In the genomic region with DNA sequence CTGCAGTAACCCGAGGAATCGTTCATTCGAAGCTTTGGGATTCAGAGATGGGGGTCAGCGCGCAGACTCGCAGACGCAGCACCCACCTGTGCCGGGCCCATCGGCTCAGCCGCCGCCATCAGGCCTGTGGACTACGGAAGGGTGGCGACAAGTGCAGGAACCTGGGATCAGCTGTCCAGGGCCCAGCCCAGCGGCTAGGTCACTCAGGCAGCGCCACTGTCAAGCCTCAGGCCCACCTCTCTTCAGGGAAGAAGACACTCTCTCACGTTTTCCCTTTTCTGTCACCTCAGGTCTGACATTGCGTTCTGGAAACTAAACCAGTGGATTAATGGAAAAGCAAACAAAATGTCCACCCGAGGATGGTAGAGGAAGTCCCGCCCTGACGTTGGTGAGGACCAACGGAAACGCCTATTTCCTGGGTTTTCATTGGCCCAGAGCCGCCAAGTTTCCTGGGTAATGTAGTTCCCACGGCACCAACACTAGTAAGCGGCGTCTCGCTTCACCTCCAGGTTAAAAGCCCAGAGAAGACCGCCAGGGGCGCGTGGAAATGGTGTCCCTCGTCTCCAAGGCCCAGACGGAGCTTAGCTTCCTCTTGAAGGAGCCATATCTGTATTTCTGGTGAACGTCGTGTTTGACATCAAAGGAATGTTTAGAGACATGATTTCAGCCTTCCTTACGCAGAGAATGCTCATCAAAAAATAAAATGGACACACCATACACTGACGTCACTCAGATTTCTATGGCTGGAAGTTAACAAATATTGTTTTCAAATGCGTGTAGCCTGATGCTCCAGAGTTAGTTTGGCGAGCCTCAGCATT, we compare ENCODE assay signal across 8 cellular contexts. TPM values are rescaled to one million over a fixed set of nuclear protein-coding genes. Genes with fewer than 3 reads are reported as not detected.
DNase-seq lines count a peak whose midpoint lies in the region; ATAC-seq and TF ChIP-seq lines count a peak whose summit lies in the region.

A gene (minus strand): TSS at position 376 of the 818 bp plus-strand sequence. CDS start 257 bp downstream, at position 119.

- H3K36me3 ChIP-seq in Peyer's patch: peaks cover 0 to 36% (median 0%) of the 10 kb centered on the region in 3 donors

- peak within 1 kb of the TSS; percentile 49 to 81 (median 64) for H3K27ac ChIP-seq in Peyer's patch

- peaks cover 77% of the 10 kb centered on the region for H3K9me3 Mint-ChIP-seq in nephron

- H3K4me3 Mint-ChIP-seq in nephron: peak within 1 kb of the TSS; percentile 87 to 92 (median 90)

- H3K36me3 Mint-ChIP-seq in nephron (ENCODE audit: low read depth): peaks cover 64% of the 10 kb centered on the region

- no peak for TF ChIP-seq POLR2A in Peyer's patch (IDR thresholded peaks at IDR 0.05)

- peaks cover 6% of the 10 kb centered on the region for H3K4me1 Mint-ChIP-seq in nephron

- no peaks in the 10 kb centered on the region for H3K4me1 ChIP-seq in Peyer's patch

- peaks cover 6% of the 10 kb centered on the region for H3K27me3 Mint-ChIP-seq in nephron (ENCODE audit: low read depth)

- peak within 1 kb of the TSS; percentile 51 for H3K4me3 ChIP-seq in Jurkat, Clone E6-1 (ENCODE audit: low read length)
- H3K4me3 ChIP-seq in Peyer's patch: peak within 1 kb of the TSS; percentile 56 to 72 (median 67)

- DNase-seq in DMS79 (lab: John Stamatoyannopoulos, UW) (peak; percentile 80), Peyer's patch (peak; percentile 83 to 95 (median 89)), fibroblast of the conjunctiva (ENCODE audit: low read depth) (peak; percentile 74)
- peak; percentile 85 for DNase-seq in Jurkat, Clone E6-1 (ENCODE audit: low read depth, low spot score)
- peak; percentile 79 for DNase-seq in activated effector memory CD4-positive, alpha-beta T cell treated with Interleukin-2 at 50 U/mL for 16 hours
- peak; percentile 89 for DNase-seq in stimulated activated naive CD8-positive, alpha-beta T cell treated with anti-CD3 and anti-CD28 coated beads, Interleukin-15, Interleukin-2, amounts not matched to agents 100 U/mL and 50 U/mL, for 24 hours

- H3K27me3 ChIP-seq in Peyer's patch: no peaks in the 10 kb centered on the region

- peak; percentile 92 for ATAC-seq in GM21576 (IDR thresholded peaks at IDR 0.05; ENCODE audit: unreplicated experiment)
- peak; percentile 99 for ATAC-seq in stimulated activated naive CD8-positive, alpha-beta T cell treated with anti-CD3 and anti-CD28 coated beads, Interleukin-15, Interleukin-2, amounts not matched to agents 100 U/mL and 50 U/mL, for 24 hours

- H3K9me3 ChIP-seq in Peyer's patch: peaks cover 0 to 59% (median 36%) of the 10 kb centered on the region in 4 donors

- H3K27ac Mint-ChIP-seq in nephron: peak within 1 kb of the TSS; percentile 79 to 97 (median 96)

- TF ChIP-seq CTCF in Peyer's patch (IDR thresholded peaks at IDR 0.05): peak; percentile 34 to 61 (median 44)
- peak in 2 of 3 experiments; percentile 32 to 52 for TF ChIP-seq CTCF in nephron (IDR thresholded peaks at IDR 0.05; ENCODE audit: unreplicated experiment in 3 of 3)

RNA-seq across cellular contexts. Expression of the gene that starts here (rescaled TPM):
- 0.82 TPM for polyA plus RNA-seq in Jurkat, Clone E6-1 (2012; ENCODE audit: insufficient read depth, insufficient read length)
- 10 to 100 TPM in 2 of 4 donors, 1 to 10 TPM in 2; 4.0 to 32.2 (median 12.0) TPM for total RNA-seq in Peyer's patch

Comparison
In these comparisons a context has a peak if more than half of its experiments do, and no peak if none do; other contexts are left out.
1. Peak in every context shown above with its lines: DNase-seq, ATAC-seq, H3K4me3 ChIP-seq and H3K27ac ChIP-seq.